ENCODE assay signal across 17 cellular contexts in the genomic region with DNA sequence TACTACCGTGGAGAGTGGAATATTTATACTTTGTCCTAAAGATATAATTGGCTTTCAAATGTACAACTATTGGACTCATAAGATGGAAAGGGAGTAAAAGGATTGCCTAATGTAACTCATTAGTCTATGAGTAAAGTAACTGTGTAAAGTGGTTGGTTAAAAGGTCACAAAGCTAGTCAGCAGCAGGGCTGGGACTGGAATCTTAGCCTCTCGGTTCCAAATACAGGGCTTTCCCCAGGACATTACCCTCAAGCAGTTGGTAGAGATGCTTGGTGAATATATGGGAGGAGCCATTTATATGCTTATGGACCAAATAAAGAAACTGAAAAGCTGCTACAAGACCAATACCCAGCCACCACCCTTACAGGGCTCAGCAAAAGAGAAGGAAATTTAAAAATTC.
DNase-seq lines count a peak whose midpoint lies in the region; ATAC-seq and TF ChIP-seq lines count a peak whose summit lies in the region.
"Had no signal": no experiment of that assay in that cellular context is flagged by ENCODE, and none has a peak within 500 bp of the region (broad histone marks: within the 10 kb centered on the region; RNA-seq: fewer than 3 reads in every experiment).

No MANE protein-coding gene starts in this region.

- H3K9me3 ChIP-seq in BLaER1 treated with 17β-estradiol and CSF1 and Interleukin-3, amounts not matched to agents 10 nM and 100 nM (replicated peaks in 1 of 11) = no peaks in the 10 kb centered on the region; a peak in 1 of 22 replicates
- H3K9me3 ChIP-seq in GM23248 (ENCODE audit: low read depth) (no peaks in the 10 kb centered on the region), OCI-LY3 (ENCODE audit: insufficient read depth, low read length) (no peaks in the 10 kb centered on the region), mesenchymal stem cell (ENCODE audit: control insufficient read depth, low read length) (no peaks in the 10 kb centered on the region), esophagus muscularis mucosa (no peaks in the 10 kb centered on the region)
- H3K9me3 ChIP-seq: Caco-2 had no signal

- H3K27me3 ChIP-seq in BLaER1 treated with 17β-estradiol and CSF1 and Interleukin-3, amounts not matched to agents 10 nM and 100 nM = no peaks in the 10 kb centered on the region
- H3K27me3 ChIP-seq in GM23248 (replicated peaks; ENCODE audit: insufficient read depth) (no peaks in the 10 kb centered on the region), OCI-LY3 (ENCODE audit: low read depth, low read length) (peaks cover 40% of the 10 kb centered on the region), mesenchymal stem cell (ENCODE audit: control insufficient read depth in 1 of 2, insufficient read depth in 1 of 2, low read length in 2 of 2) (no peaks in the 10 kb centered on the region), esophagus muscularis mucosa (no peaks in the 10 kb centered on the region)

- H3K9me2 ChIP-seq in GM23248 (ENCODE audit: insufficient read depth) = no peaks in the 10 kb centered on the region

- H3K79me2 ChIP-seq in GM23248 (ENCODE audit: insufficient read depth) = no peaks in the 10 kb centered on the region
- H3K79me2 ChIP-seq in OCI-LY3 (ENCODE audit: low read length) = no peaks in the 10 kb centered on the region

- no peak overlapping the region for H2AFZ ChIP-seq in GM23248
- H2AFZ ChIP-seq in OCI-LY3 (ENCODE audit: low read depth, low read length) = no peak overlapping the region
- no peak overlapping the region for H2AFZ ChIP-seq in mesenchymal stem cell (ENCODE audit: low read depth, low read length)

- ATAC-seq in GM21576 (IDR thresholded peaks at IDR 0.05; ENCODE audit: unreplicated experiment) = no peak
- ATAC-seq: GM12878, K562 had no signal

- H3K4me3 ChIP-seq in BLaER1 treated with 17β-estradiol and CSF1 and Interleukin-3, amounts not matched to agents 10 nM and 100 nM = no peak overlapping the region
- no peak overlapping the region for H3K4me3 ChIP-seq in GM23248
- H3K4me3 ChIP-seq in OCI-LY3 (ENCODE audit: low read length) = no peak overlapping the region
- no peak overlapping the region for H3K4me3 ChIP-seq in mesenchymal stem cell (ENCODE audit: insufficient read depth in 1 of 2, low read depth in 1 of 2, low read length in 2 of 2)
- H3K4me3 ChIP-seq in esophagus muscularis mucosa = no peak overlapping the region
- H3K4me3 ChIP-seq: GM12878, K562 had no signal

- intact Hi-C loops in esophagus muscularis mucosa (cut with DNase I) = no loop called here

- H3K23ac ChIP-seq in mesenchymal stem cell (ENCODE audit: low read length in 2 of 2) = no peak overlapping the region

- no peak overlapping the region for H4K8ac ChIP-seq in mesenchymal stem cell (ENCODE audit: low read length)

- H3K4ac ChIP-seq in mesenchymal stem cell (ENCODE audit: low read depth in 1 of 2, low read length in 2 of 2) = no peak overlapping the region

- TF ChIP-seq EP300 in esophagus muscularis mucosa (IDR thresholded peaks at IDR 0.05) = no peak

- peaks cover 27 to 96% (median 50%) of the 10 kb centered on the region in 10 experiments for H3K4me1 ChIP-seq in BLaER1 treated with 17β-estradiol and CSF1 and Interleukin-3, amounts not matched to agents 10 nM and 100 nM
- H3K4me1 ChIP-seq in GM23248 (ENCODE audit: insufficient read depth) = peaks cover 27% of the 10 kb centered on the region
- H3K4me1 ChIP-seq in OCI-LY3 (ENCODE audit: low read length) = peaks cover 70% of the 10 kb centered on the region
- H3K4me1 ChIP-seq in mesenchymal stem cell (ENCODE audit: control insufficient read depth, insufficient read depth, low read depth, low read length) = no peaks in the 10 kb centered on the region
- peaks cover 0 to 23% (median 8%) of the 10 kb centered on the region in 4 donors for H3K4me1 ChIP-seq in esophagus muscularis mucosa
- H3K4me1 ChIP-seq: Caco-2 had no signal

- WGBS in GM23248 (ENCODE audit: low coverage in 1 of 2, low lambda C conversion rate in 2 of 2, missing lambda C conversion rate in 2 of 2), 2 experiments = 67 to 71% methylated on average over 2 of the region's 2 CpGs
- WGBS in mesenchymal stem cell = 75% methylated on average over 1 of the region's 2 CpGs
- WGBS in esophagus muscularis mucosa = 86% methylated on average over 2 of the region's 2 CpGs

- H3K4me2 ChIP-seq in BLaER1 treated with 17β-estradiol and CSF1 and Interleukin-3, amounts not matched to agents 10 nM and 100 nM = peak overlapping the region in 4 of 11 experiments; percentile 43 to 83 (median 77); a peak in 7 of 22 replicates
- H3K4me2 ChIP-seq in GM23248 (ENCODE audit: unreplicated experiment) (no peak overlapping the region), OCI-LY3 (ENCODE audit: low read length) (0 out of 2 replicates have a peak overlapping the region, but pooled peaks have one; percentile 1), mesenchymal stem cell (ENCODE audit: low read length, poor library complexity, severe bottlenecking) (no peak overlapping the region)

- no peaks in the 10 kb centered on the region for H3K36me3 ChIP-seq in BLaER1 treated with 17β-estradiol and CSF1 and Interleukin-3, amounts not matched to agents 10 nM and 100 nM
- H3K36me3 ChIP-seq in GM23248 (ENCODE audit: low read depth) = no peaks in the 10 kb centered on the region
- H3K36me3 ChIP-seq in OCI-LY3 (replicated peaks; ENCODE audit: low read depth, low read length) = no peaks in the 10 kb centered on the region
- no peaks in the 10 kb centered on the region for H3K36me3 ChIP-seq in mesenchymal stem cell (ENCODE audit: control insufficient read depth in 1 of 2, insufficient read depth in 2 of 2, low read depth in 1 of 2, low read length in 2 of 2)
- no peaks in the 10 kb centered on the region for H3K36me3 ChIP-seq in esophagus muscularis mucosa

- H2BK12ac ChIP-seq in mesenchymal stem cell (ENCODE audit: low read length in 2 of 2) = no peak overlapping the region

- H3K9ac ChIP-seq in BLaER1 treated with 17β-estradiol and CSF1 and Interleukin-3, amounts not matched to agents 10 nM and 100 nM = no peak overlapping the region
- H3K9ac ChIP-seq in GM23248 (no peak overlapping the region), OCI-LY3 (ENCODE audit: low read length) (no peak overlapping the region), mesenchymal stem cell (ENCODE audit: low read length) (no peak overlapping the region)

- TF ChIP-seq POLR2A in esophagus muscularis mucosa (IDR thresholded peaks at IDR 0.05; ENCODE audit: low read depth) = no peak

- no peak overlapping the region for H2BK15ac ChIP-seq in mesenchymal stem cell (ENCODE audit: low read depth, poor library complexity, severe bottlenecking)

- H3K18ac ChIP-seq in mesenchymal stem cell (ENCODE audit: low read depth in 1 of 2, low read length in 2 of 2) = no peak overlapping the region

- peaks cover 20% of the 10 kb centered on the region for H3F3A ChIP-seq in GM23248 (ENCODE audit: insufficient read depth)

- no peak overlapping the region for H2BK5ac ChIP-seq in mesenchymal stem cell (ENCODE audit: low read depth, low read length, poor library complexity, severe bottlenecking)

- in situ Hi-C loops in GM23248 (cut with MboI) = no loop called here

- no peak overlapping the region for H4K91ac ChIP-seq in mesenchymal stem cell (ENCODE audit: low read length)

- H3K27ac ChIP-seq in BLaER1 treated with 17β-estradiol and CSF1 and Interleukin-3, amounts not matched to agents 10 nM and 100 nM = peak overlapping the region in 8 of 11 experiments; percentile 34 to 97 (median 93); a peak in 14 of 22 replicates
- H3K27ac ChIP-seq in GM23248 (no peak overlapping the region), OCI-LY3 (ENCODE audit: low read length) (no peak overlapping the region), mesenchymal stem cell (ENCODE audit: low read length, poor library complexity, severe bottlenecking) (no peak overlapping the region), esophagus muscularis mucosa (replicated peaks in 1 of 4) (no peak overlapping the region)
- H3K27ac ChIP-seq: C4-2B had no signal

- no peak overlapping the region for H3K14ac ChIP-seq in mesenchymal stem cell (ENCODE audit: low read length in 2 of 2)

- no peaks in the 10 kb centered on the region for H4K20me1 ChIP-seq in BLaER1 treated with 17β-estradiol and CSF1 and Interleukin-3, amounts not matched to agents 10 nM and 100 nM
- no peaks in the 10 kb centered on the region for H4K20me1 ChIP-seq in GM23248 (ENCODE audit: insufficient read depth)
- H4K20me1 ChIP-seq in OCI-LY3 (ENCODE audit: insufficient read depth, low read length) = no peaks in the 10 kb centered on the region

- no peaks in the 10 kb centered on the region for H3K79me1 ChIP-seq in mesenchymal stem cell (replicated peaks; ENCODE audit: low read length, poor library complexity, severe bottlenecking)

- TF ChIP-seq CTCF in OCI-LY3 (IDR thresholded peaks at IDR 0.05; ENCODE audit: low read depth, low read length) (no peak), esophagus muscularis mucosa (IDR thresholded peaks at IDR 0.05) (no peak)

- H2BK120ac ChIP-seq in mesenchymal stem cell (ENCODE audit: low read depth, low read length) = no peak overlapping the region

- H2AK5ac ChIP-seq in mesenchymal stem cell (ENCODE audit: low read length, severe bottlenecking) = no peak overlapping the region

- peak; percentile 20 for DNase-seq in GM23248
- peak; percentile 68 for DNase-seq in mesenchymal stem cell
- DNase-seq in esophagus muscularis mucosa (ENCODE audit: extremely low spot score) = no peak
- no peak for DNase-seq in stimulated activated CD4-positive, alpha-beta T cell treated with anti-CD3 and anti-CD28 coated beads, Interleukin-4, amount 100 ng/mL, for 24 hours
- DNase-seq: Caco-2; CD4-positive, alpha-beta T cell; DMS153; DMS79; HCEC 1CT; HFFc6; IMR-90 had no signal

Comparison
In these comparisons a context has a peak if more than half of its experiments do, and no peak if none do; other contexts are left out.
1. H3K27ac ChIP-seq: peak in BLaER1 treated with 17β-estradiol and CSF1 and Interleukin-3, amounts not matched to agents 10 nM and 100 nM (8 of 11); none in GM23248 (single experiment), OCI-LY3 (single experiment), mesenchymal stem cell (single experiment) and esophagus muscularis mucosa (0 of 4).
2. DNase-seq: peak in GM23248 (single experiment) and mesenchymal stem cell (single experiment); none in esophagus muscularis mucosa (single experiment) and stimulated activated CD4-positive, alpha-beta T cell treated with anti-CD3 and anti-CD28 coated beads, Interleukin-4, amount 100 ng/mL, for 24 hours (single experiment).